1 cellular context compared by ENCODE assay signal in genomic region chr1:52145137-52145536, GRCh38.
TF ChIP-seq lines count a peak whose summit lies in the region.

No MANE protein-coding gene starts in this region.

TF ChIP-seq in WTC11, 78 proteins besides CTCF, POLR2A, EP300 and RAD21 (continued from another document):
- TF ChIP-seq MAX (CRISPR knock-in tag; IDR thresholded peaks at IDR 0.05) (no peak), RORB (CRISPR knock-in tag; IDR thresholded peaks at IDR 0.05) (no peak), ZNF671 (CRISPR knock-in tag; IDR thresholded peaks at IDR 0.05) (no peak), ZNF121 (CRISPR knock-in tag; IDR thresholded peaks at IDR 0.05) (no peak), PREB (CRISPR knock-in tag; IDR thresholded peaks at IDR 0.05; ENCODE audit: borderline replicate concordance) (no peak), RELA (CRISPR knock-in tag; IDR thresholded peaks at IDR 0.05; ENCODE audit: borderline replicate concordance) (no peak), ELF4 (CRISPR knock-in tag; IDR thresholded peaks at IDR 0.05; ENCODE audit: low read depth) (no peak), TEAD1 (CRISPR knock-in tag; IDR thresholded peaks at IDR 0.05) (no peak), SOX15 (CRISPR knock-in tag; IDR thresholded peaks at IDR 0.05) (no peak)
- TF ChIP-seq, protein P1, sequence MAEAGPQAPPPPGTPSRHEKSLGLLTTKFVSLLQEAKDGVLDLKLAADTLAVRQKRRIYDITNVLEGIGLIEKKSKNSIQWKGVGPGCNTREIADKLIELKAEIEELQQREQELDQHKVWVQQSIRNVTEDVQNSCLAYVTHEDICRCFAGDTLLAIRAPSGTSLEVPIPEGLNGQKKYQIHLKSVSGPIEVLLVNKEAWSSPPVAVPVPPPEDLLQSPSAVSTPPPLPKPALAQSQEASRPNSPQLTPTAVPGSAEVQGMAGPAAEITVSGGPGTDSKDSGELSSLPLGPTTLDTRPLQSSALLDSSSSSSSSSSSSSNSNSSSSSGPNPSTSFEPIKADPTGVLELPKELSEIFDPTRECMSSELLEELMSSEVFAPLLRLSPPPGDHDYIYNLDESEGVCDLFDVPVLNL (CRISPR knock-in tag; IDR thresholded peaks at IDR 0.05; ENCODE audit: borderline replicate concordance, low read depth), result no peak
- TF ChIP-seq, protein P2, sequence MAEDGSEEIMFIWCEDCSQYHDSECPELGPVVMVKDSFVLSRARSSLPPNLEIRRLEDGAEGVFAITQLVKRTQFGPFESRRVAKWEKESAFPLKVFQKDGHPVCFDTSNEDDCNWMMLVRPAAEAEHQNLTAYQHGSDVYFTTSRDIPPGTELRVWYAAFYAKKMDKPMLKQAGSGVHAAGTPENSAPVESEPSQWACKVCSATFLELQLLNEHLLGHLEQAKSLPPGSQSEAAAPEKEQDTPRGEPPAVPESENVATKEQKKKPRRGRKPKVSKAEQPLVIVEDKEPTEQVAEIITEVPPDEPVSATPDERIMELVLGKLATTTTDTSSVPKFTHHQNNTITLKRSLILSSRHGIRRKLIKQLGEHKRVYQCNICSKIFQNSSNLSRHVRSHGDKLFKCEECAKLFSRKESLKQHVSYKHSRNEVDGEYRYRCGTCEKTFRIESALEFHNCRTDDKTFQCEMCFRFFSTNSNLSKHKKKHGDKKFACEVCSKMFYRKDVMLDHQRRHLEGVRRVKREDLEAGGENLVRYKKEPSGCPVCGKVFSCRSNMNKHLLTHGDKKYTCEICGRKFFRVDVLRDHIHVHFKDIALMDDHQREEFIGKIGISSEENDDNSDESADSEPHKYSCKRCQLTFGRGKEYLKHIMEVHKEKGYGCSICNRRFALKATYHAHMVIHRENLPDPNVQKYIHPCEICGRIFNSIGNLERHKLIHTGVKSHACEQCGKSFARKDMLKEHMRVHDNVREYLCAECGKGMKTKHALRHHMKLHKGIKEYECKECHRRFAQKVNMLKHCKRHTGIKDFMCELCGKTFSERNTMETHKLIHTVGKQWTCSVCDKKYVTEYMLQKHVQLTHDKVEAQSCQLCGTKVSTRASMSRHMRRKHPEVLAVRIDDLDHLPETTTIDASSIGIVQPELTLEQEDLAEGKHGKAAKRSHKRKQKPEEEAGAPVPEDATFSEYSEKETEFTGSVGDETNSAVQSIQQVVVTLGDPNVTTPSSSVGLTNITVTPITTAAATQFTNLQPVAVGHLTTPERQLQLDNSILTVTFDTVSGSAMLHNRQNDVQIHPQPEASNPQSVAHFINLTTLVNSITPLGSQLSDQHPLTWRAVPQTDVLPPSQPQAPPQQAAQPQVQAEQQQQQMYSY (CRISPR knock-in tag; IDR thresholded peaks at IDR 0.05), result no peak
